7 cellular contexts compared by ENCODE assay signal in genomic region chr13:75482070-75482819, GRCh38. TPM values are rescaled to one million over a fixed set of nuclear protein-coding genes. Genes with fewer than 3 reads are reported as not detected.
DNase-seq lines count a peak whose midpoint lies in the region; ATAC-seq and TF ChIP-seq lines count a peak whose summit lies in the region.

Gene TBC1D4, minus strand, starts transcription at chr13:75482169. Its CDS starts 402 bp downstream, at chr13:75481767.

- peak within 1 kb of the TSS; percentile 18 for H3K14ac ChIP-seq in trophoblast cell (ENCODE audit: low read length)

- H3K79me2 ChIP-seq in trophoblast cell (ENCODE audit: control insufficient read depth, insufficient read depth, low read length, poor library complexity) = no peaks in the 10 kb centered on the region

- H3K4me2 ChIP-seq in trophoblast cell (ENCODE audit: low read length) = peak within 1 kb of the TSS; percentile 84

- H2BK5ac ChIP-seq in trophoblast cell (ENCODE audit: low read depth, low read length, poor library complexity) = peak within 1 kb of the TSS; percentile 36

- no peaks in the 10 kb centered on the region for H3K36me3 ChIP-seq in trophoblast cell (ENCODE audit: control insufficient read depth in 1 of 2, insufficient read depth in 2 of 2, low read length in 2 of 2)

- peak within 1 kb of the TSS; percentile 44 for H2BK120ac ChIP-seq in trophoblast cell (ENCODE audit: insufficient read depth, low read length, poor library complexity)

- H3K4me1 ChIP-seq in trophoblast cell (ENCODE audit: control insufficient read depth in 1 of 2, insufficient read depth in 2 of 2, low read length in 2 of 2) = peaks cover 3 to 10% of the 10 kb centered on the region in 2 experiments

- no peak within 1 kb of the TSS for H3K23ac ChIP-seq in trophoblast cell (ENCODE audit: low read length)

- H4K91ac ChIP-seq in trophoblast cell (ENCODE audit: low read depth, low read length) = peak within 1 kb of the TSS; percentile 50

- H4K12ac ChIP-seq in trophoblast cell (ENCODE audit: low read depth, low read length) = peak within 1 kb of the TSS; percentile 47

- no peak within 1 kb of the TSS for H3K9ac ChIP-seq in trophoblast cell (ENCODE audit: low read length)

- ATAC-seq in HG02588 (IDR thresholded peaks at IDR 0.05; ENCODE audit: unreplicated experiment) = peak; percentile 77
- ATAC-seq in left cardiac atrium = peak; percentile 84 to 91

- no peak within 1 kb of the TSS for H3K4ac ChIP-seq in trophoblast cell (ENCODE audit: low read depth, low read length)

- peak; percentile 75 for TF ChIP-seq CTCF in GM12874 (IDR thresholded peaks at IDR 0.05; ENCODE audit: insufficient read depth, low read depth, low read length)

- WGBS in trophoblast cell (ENCODE audit: extremely low coverage, insufficient coverage, insufficient read length) = 100% methylated on average over 2 of the region's 58 CpGs

- intact Hi-C loops in left cardiac atrium (cut with DNase I) = loop anchor here (5.0 to 10.0 kb wide), 2 partner anchors 107 to 110 kb away; no protein-coding TSS in a partner anchor

- DNase-seq in MV-4-11 (lab: John Stamatoyannopoulos, UW) (peak; percentile 80), SKM-1 treated with dmso at 0.1 percent for 144 hours (lab: John Stamatoyannopoulos, UW; ENCODE audit: unreplicated experiment) (peak; percentile 74), amygdala (lab: John Stamatoyannopoulos, UW) (peak in 54 of 56 donors; percentile 19 to 93 (median 70)), left cardiac atrium (peak; percentile 89), trophoblast cell (peak; percentile 94)

- peak within 1 kb of the TSS; percentile 41 for H4K8ac ChIP-seq in trophoblast cell (ENCODE audit: low read depth, low read length)

- H3K18ac ChIP-seq in trophoblast cell (ENCODE audit: low read length) = peak within 1 kb of the TSS; percentile 7

- no peak within 1 kb of the TSS for H2BK12ac ChIP-seq in trophoblast cell (ENCODE audit: low read length)

- peaks cover 6% of the 10 kb centered on the region for H3K79me1 ChIP-seq in trophoblast cell (ENCODE audit: low read length)

- no peak within 1 kb of the TSS for H2AK5ac ChIP-seq in trophoblast cell (ENCODE audit: low read length)

- H3K9me3 ChIP-seq in trophoblast cell (ENCODE audit: insufficient read depth, low read depth, low read length) = no peaks in the 10 kb centered on the region

- no peaks in the 10 kb centered on the region for H3K27me3 ChIP-seq in trophoblast cell (ENCODE audit: insufficient read depth, low read length)

- H2AFZ ChIP-seq in trophoblast cell (ENCODE audit: insufficient read depth, low read length, poor library complexity) = peak within 1 kb of the TSS; percentile 61

- H3K27ac ChIP-seq in trophoblast cell (ENCODE audit: low read depth, low read length) = peak within 1 kb of the TSS; percentile 31

- peak within 1 kb of the TSS; percentile 81 for H3K4me3 ChIP-seq in trophoblast cell (ENCODE audit: low read depth, low read length)

RNA-seq across cellular contexts. Expression of gene TBC1D4, which starts in this region (rescaled TPM):
- 10 to 100 TPM; 47.7 to 54.2 TPM for total RNA-seq in left cardiac atrium
- 4.1 and 4.4 TPM in 2 replicates for polyA plus RNA-seq in trophoblast cell (2013)

Comparison
In these comparisons a context has a peak if more than half of its experiments do, and no peak if none do; other contexts are left out.
1. Peak in every context shown above with its lines: DNase-seq, ATAC-seq, H3K4me3 ChIP-seq and H3K27ac ChIP-seq.